2 cellular contexts compared by ENCODE assay signal in the genomic region with DNA sequence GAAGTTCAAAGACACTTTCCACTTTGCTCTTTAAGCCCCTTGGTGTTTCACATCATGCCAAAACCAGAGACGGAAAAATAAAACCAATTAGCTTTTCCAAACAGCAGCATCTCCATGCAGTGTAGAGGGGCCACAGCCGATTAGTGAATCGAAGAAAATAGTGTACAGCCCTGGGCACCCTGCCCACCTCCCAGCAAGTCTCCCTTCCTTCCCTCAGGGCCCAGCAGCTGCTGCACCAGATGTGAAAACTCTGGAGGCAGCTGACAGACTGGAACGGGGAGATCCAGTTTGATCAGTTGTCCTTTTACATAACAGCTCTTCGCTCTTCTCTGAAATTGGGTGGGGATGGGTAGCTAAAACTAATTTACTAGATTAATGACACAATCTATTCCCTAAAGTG.
TF ChIP-seq lines count a peak whose summit lies in the region.

No MANE protein-coding gene starts in this region.

TF ChIP-seq in IMR-90, 13 proteins besides CTCF, POLR2A, EP300 and RAD21 (continued from another document):
- TF ChIP-seq, protein P1, sequence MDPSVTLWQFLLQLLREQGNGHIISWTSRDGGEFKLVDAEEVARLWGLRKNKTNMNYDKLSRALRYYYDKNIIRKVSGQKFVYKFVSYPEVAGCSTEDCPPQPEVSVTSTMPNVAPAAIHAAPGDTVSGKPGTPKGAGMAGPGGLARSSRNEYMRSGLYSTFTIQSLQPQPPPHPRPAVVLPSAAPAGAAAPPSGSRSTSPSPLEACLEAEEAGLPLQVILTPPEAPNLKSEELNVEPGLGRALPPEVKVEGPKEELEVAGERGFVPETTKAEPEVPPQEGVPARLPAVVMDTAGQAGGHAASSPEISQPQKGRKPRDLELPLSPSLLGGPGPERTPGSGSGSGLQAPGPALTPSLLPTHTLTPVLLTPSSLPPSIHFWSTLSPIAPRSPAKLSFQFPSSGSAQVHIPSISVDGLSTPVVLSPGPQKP (IDR thresholded peaks at IDR 0.05; ENCODE audit: borderline replicate concordance, low read depth, low read length) = no peak
- TF ChIP-seq NFE2L2 (IDR thresholded peaks at IDR 0.05; ENCODE audit: low read depth, low read length) (no peak), FOS (IDR thresholded peaks at IDR 0.05; ENCODE audit: low read depth, low read length) (no peak)
TF ChIP-seq in IMR-90: peak in this region for 0.

TF ChIP-seq in HEK293T, 16 proteins besides CTCF, POLR2A, EP300 and RAD21 (continued from another document):
- TF ChIP-seq SP1 (IDR thresholded peaks at IDR 0.05) (no peak), ELF4 (IDR thresholded peaks at IDR 0.05) (no peak), L3MBTL2 (conservative IDR thresholded peaks at IDR 0.05) (no peak), HDGF (IDR thresholded peaks at IDR 0.05; ENCODE audit: borderline replicate concordance) (no peak), BHLHE40 (IDR thresholded peaks at IDR 0.05; ENCODE audit: borderline replicate concordance) (no peak), ARNT (IDR thresholded peaks at IDR 0.05) (no peak), TARDBP (IDR thresholded peaks at IDR 0.05) (no peak), SUZ12 (IDR thresholded peaks at IDR 0.05) (no peak), LEF1 (IDR thresholded peaks at IDR 0.05; ENCODE audit: borderline replicate concordance) (no peak), FOXK2 (IDR thresholded peaks at IDR 0.05) (no peak), FOXM1 (IDR thresholded peaks at IDR 0.05; ENCODE audit: borderline replicate concordance) (no peak), ZNF384 (IDR thresholded peaks at IDR 0.05) (no peak)
- TF ChIP-seq, protein P2, sequence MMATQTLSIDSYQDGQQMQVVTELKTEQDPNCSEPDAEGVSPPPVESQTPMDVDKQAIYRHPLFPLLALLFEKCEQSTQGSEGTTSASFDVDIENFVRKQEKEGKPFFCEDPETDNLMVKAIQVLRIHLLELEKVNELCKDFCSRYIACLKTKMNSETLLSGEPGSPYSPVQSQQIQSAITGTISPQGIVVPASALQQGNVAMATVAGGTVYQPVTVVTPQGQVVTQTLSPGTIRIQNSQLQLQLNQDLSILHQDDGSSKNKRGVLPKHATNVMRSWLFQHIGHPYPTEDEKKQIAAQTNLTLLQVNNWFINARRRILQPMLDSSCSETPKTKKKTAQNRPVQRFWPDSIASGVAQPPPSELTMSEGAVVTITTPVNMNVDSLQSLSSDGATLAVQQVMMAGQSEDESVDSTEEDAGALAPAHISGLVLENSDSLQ (IDR thresholded peaks at IDR 0.05) = no peak
